In the genomic region with DNA sequence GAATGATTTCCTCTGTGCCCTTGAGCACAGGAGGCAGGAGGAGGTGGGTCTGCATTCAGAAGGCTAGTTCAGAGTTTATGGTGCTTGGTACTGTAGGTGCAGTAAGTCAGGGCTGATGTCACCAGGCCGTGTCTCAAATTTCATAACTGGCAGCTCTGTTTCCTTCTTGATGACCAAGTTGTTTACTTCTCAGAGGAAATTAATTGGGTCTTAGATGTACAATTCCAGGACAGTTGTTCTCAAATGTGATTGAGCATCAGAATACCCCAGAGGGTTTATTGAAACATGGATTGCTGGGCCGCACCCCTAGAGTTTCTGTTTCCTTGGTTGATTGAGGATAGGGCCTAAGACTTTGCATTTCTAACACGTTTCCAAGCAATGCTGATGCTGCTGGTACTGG, we compare ENCODE assay signal across 15 cellular contexts. TPM values are rescaled to one million over a fixed set of nuclear protein-coding genes. Genes with fewer than 3 reads are reported as not detected.
DNase-seq lines count a peak whose midpoint lies in the region; TF ChIP-seq lines count a peak whose summit lies in the region.
"Had no signal": no experiment of that assay in that cellular context is flagged by ENCODE, and none has a peak within 500 bp of the region (broad histone marks: within the 10 kb centered on the region; RNA-seq: fewer than 3 reads in every experiment).

No MANE protein-coding gene starts in this region.

- no peaks in the 10 kb centered on the region for H3K9me2 ChIP-seq in PC-9 (ENCODE audit: insufficient read depth)

- H4K20me1 ChIP-seq in PC-9 (ENCODE audit: insufficient read depth): peaks cover 47% of the 10 kb centered on the region

- no peaks in the 10 kb centered on the region for H3K79me1 ChIP-seq in mesenchymal stem cell (replicated peaks; ENCODE audit: low read length, poor library complexity, severe bottlenecking)

- no peak overlapping the region for H3K9ac ChIP-seq in mesenchymal stem cell (ENCODE audit: low read length)

- peaks cover 99% of the 10 kb centered on the region for H3K79me2 ChIP-seq in ACC112 (ENCODE audit: control insufficient read depth, insufficient read depth, low read length, unreplicated experiment)
- peaks cover 100% of the 10 kb centered on the region for H3K79me2 ChIP-seq in PC-9 (ENCODE audit: low read depth)

- DNase-seq in HCEC 1CT (peak; percentile 39), PC-9 (peak in 1 of 2 experiments; percentile 75), mesenchymal stem cell (peak; percentile 52), NCI-H524 (lab: John Stamatoyannopoulos, UW) (no peak), EL (no peak), vagina (ENCODE audit: extremely low spot score in 2 of 2) (no peak)
- no peak for DNase-seq in stimulated activated CD4-positive, alpha-beta T cell treated with anti-CD3 and anti-CD28 coated beads, Interleukin-1b, Interleukin-23, amount 100 ng/mL, for 48 hours
- DNase-seq: activated CD4-positive, alpha-beta T cell treated with anti-CD3 and anti-CD28 coated beads, Interleukin-2, amount 10 ng/mL, durations not matched to agents 7 days and 5 days; activated naive CD4-positive, alpha-beta T cell treated with anti-CD3 and anti-CD28 coated beads, Interleukin-2, amount 50 U/mL, for 16 hours; body of pancreas; esophagus squamous epithelium; NCI-H2081 treated with DMSO at 0.1 percent for 48 hours; stimulated activated naive CD4-positive, alpha-beta T cell treated with Interleukin-2 at 50 U/mL for 16 hours had no signal

- POLR2A ChIA-PET in PC-9 (lab: Charles Lee; ENCODE audit: unreplicated experiment): no interaction called here

- intact Hi-C loops in PC-9 (cut with micrococcal nuclease; ENCODE audit: unreplicated experiment) (no loop called here), vagina (cut with DNase I) (no loop called here)

- BruUV-seq in PC-9 (replicated peaks; lab: Mats Ljungman, UMichigan): no TSS peak

- no peaks in the 10 kb centered on the region for H3K36me3 ChIP-seq in ACC112 (ENCODE audit: insufficient read depth, low read length)
- H3K36me3 ChIP-seq in PC-9 (ENCODE audit: low read depth): peaks cover 21% of the 10 kb centered on the region; the same call in 1 of the 2 replicates
- H3K36me3 ChIP-seq in mesenchymal stem cell (ENCODE audit: control insufficient read depth in 1 of 2, insufficient read depth in 2 of 2, low read depth in 1 of 2, low read length in 2 of 2): no peaks in the 10 kb centered on the region
- H3K36me3 ChIP-seq in vagina: no peaks in the 10 kb centered on the region
- H3K36me3 ChIP-seq: esophagus squamous epithelium had no signal

- H4K8ac ChIP-seq in mesenchymal stem cell (ENCODE audit: low read length): no peak overlapping the region

- peak overlapping the region; percentile 17; the same call in 1 of the 2 replicates for H3K27ac ChIP-seq in ACC112 (ENCODE audit: low read depth, low read length)
- peak overlapping the region; percentile 83 for H3K27ac ChIP-seq in PC-9
- H3K27ac ChIP-seq in mesenchymal stem cell (ENCODE audit: low read length, poor library complexity, severe bottlenecking): no peak overlapping the region
- no peak overlapping the region for H3K27ac ChIP-seq in vagina
- H3K27ac ChIP-seq: body of pancreas, SK-N-MC had no signal

- H3K14ac ChIP-seq in mesenchymal stem cell (ENCODE audit: low read length in 2 of 2): no peak overlapping the region

- H2AFZ ChIP-seq in ACC112 (ENCODE audit: low read length, unreplicated experiment) (no peak overlapping the region), PC-9 (no peak overlapping the region), mesenchymal stem cell (ENCODE audit: low read depth, low read length) (no peak overlapping the region)

- CTCF ChIA-PET in PC-9 (lab: Charles Lee): no interaction called here

- H2BK12ac ChIP-seq in mesenchymal stem cell (ENCODE audit: low read length in 2 of 2): no peak overlapping the region

- no peak for TF ChIP-seq POLR2A in vagina (IDR thresholded peaks at IDR 0.05)

- H3K4me1 ChIP-seq in ACC112 (ENCODE audit: control insufficient read depth, insufficient read depth, low read length, unreplicated experiment) (peaks cover 42% of the 10 kb centered on the region), PC-9 (replicated peaks; ENCODE audit: insufficient read depth) (peaks cover 86% of the 10 kb centered on the region), mesenchymal stem cell (ENCODE audit: control insufficient read depth, insufficient read depth, low read depth, low read length) (peaks cover 6% of the 10 kb centered on the region), vagina (peaks cover 62% of the 10 kb centered on the region)

- no peak overlapping the region for H2BK15ac ChIP-seq in mesenchymal stem cell (ENCODE audit: low read depth, poor library complexity, severe bottlenecking)

- H3K9me3 ChIP-seq in PC-9 (ENCODE audit: insufficient read depth, low read depth) (no peaks in the 10 kb centered on the region), mesenchymal stem cell (ENCODE audit: control insufficient read depth, low read length) (no peaks in the 10 kb centered on the region), vagina (no peaks in the 10 kb centered on the region)
- H3K9me3 ChIP-seq: body of pancreas, esophagus squamous epithelium had no signal

- TF ChIP-seq CTCF in PC-9 (conservative IDR thresholded peaks at IDR 0.05) (no peak), vagina (IDR thresholded peaks at IDR 0.05) (no peak)

- H3K4ac ChIP-seq in mesenchymal stem cell (ENCODE audit: low read depth in 1 of 2, low read length in 2 of 2): no peak overlapping the region

- H3K18ac ChIP-seq in mesenchymal stem cell (ENCODE audit: low read depth in 1 of 2, low read length in 2 of 2): no peak overlapping the region

- H3K4me3 ChIP-seq in ACC112 (ENCODE audit: low read depth, low read length) (no peak overlapping the region), PC-9 (no peak overlapping the region; the same call in 1 of the 2 replicates), mesenchymal stem cell (ENCODE audit: insufficient read depth in 1 of 2, low read depth in 1 of 2, low read length in 2 of 2) (no peak overlapping the region), vagina (no peak overlapping the region)
- H3K4me3 ChIP-seq: body of pancreas, esophagus squamous epithelium, SK-N-MC had no signal

- H4K91ac ChIP-seq in mesenchymal stem cell (ENCODE audit: low read length): no peak overlapping the region

- H3K4me2 ChIP-seq in PC-9 (peak overlapping the region; percentile 92), mesenchymal stem cell (ENCODE audit: low read length, poor library complexity, severe bottlenecking) (no peak overlapping the region)

- no peak overlapping the region for H2BK5ac ChIP-seq in mesenchymal stem cell (ENCODE audit: low read depth, low read length, poor library complexity, severe bottlenecking)

- H3K27me3 ChIP-seq in ACC112 (ENCODE audit: insufficient read depth, low read length) (no peaks in the 10 kb centered on the region), PC-9 (ENCODE audit: insufficient read depth, low read depth) (no peaks in the 10 kb centered on the region), mesenchymal stem cell (ENCODE audit: control insufficient read depth in 1 of 2, insufficient read depth in 1 of 2, low read length in 2 of 2) (no peaks in the 10 kb centered on the region), vagina (no peaks in the 10 kb centered on the region)
- H3K27me3 ChIP-seq: body of pancreas, esophagus squamous epithelium had no signal

- no peak overlapping the region for H2BK120ac ChIP-seq in mesenchymal stem cell (ENCODE audit: low read depth, low read length)

- 97% methylated on average over 3 of the region's 3 CpGs for WGBS in mesenchymal stem cell

- no peak overlapping the region for H2AK5ac ChIP-seq in mesenchymal stem cell (ENCODE audit: low read length, severe bottlenecking)

- H3K23ac ChIP-seq in mesenchymal stem cell (ENCODE audit: low read length in 2 of 2): no peak overlapping the region

- H3F3A ChIP-seq in PC-9 (ENCODE audit: insufficient read depth, low read depth): peaks cover 52% of the 10 kb centered on the region

RNA-seq across cellular contexts. Expression of a gene that starts 6.2 kb away (rescaled TPM):
- total RNA-seq in PC-9 (2021) (48.0 and 60.5 TPM in 2 replicates), vagina (45.7 TPM)
- polyA plus RNA-seq in mesenchymal stem cell (2013, experiment 1 of 2): 20.5 TPM
- polyA plus RNA-seq in mesenchymal stem cell (2013, experiment 2 of 2): 19.9 TPM

Comparison
In these comparisons a context has a peak if more than half of its experiments do, and no peak if none do; other contexts are left out.
1. H3K27ac ChIP-seq: peak in ACC112 (single experiment) and PC-9 (single experiment); none in mesenchymal stem cell (single experiment) and vagina (single experiment).
2. DNase-seq: peak in HCEC 1CT (single experiment) and mesenchymal stem cell (single experiment); none in NCI-H524 (0 of 2), EL (single experiment), vagina (0 of 2) and stimulated activated CD4-positive, alpha-beta T cell treated with anti-CD3 and anti-CD28 coated beads, Interleukin-1b, Interleukin-23, amount 100 ng/mL, for 48 hours (single experiment).